In genomic region chr11:83836883-83837654, GRCh38 we compare ENCODE assay signal across 8 cellular contexts.
DNase-seq lines count a peak whose midpoint lies in the region; ATAC-seq and TF ChIP-seq lines count a peak whose summit lies in the region.

No MANE protein-coding gene starts in this region.

- H3K9me3 ChIP-seq in prostate gland, result no peaks in the 10 kb centered on the region

- H3K27me3 ChIP-seq in prostate gland (replicated peaks; ENCODE audit: insufficient read depth), result no peaks in the 10 kb centered on the region

- intact Hi-C loops in prostate gland (cut with DNase I), result loop anchor here (5.0 kb wide), 1 partner anchor 685 kb away; no protein-coding TSS in a partner anchor

- no peaks in the 10 kb centered on the region for H3K4me1 ChIP-seq in prostate gland (replicated peaks)

- ATAC-seq in GM18511 (IDR thresholded peaks at IDR 0.05; ENCODE audit: unreplicated experiment) (peak; percentile 79), HG02840 (IDR thresholded peaks at IDR 0.05; ENCODE audit: low FRiP score, unreplicated experiment) (peak; percentile 67)

- TF ChIP-seq CTCF in C4-2B (conservative IDR thresholded peaks at IDR 0.05) (peak; percentile 94), WI38 (IDR thresholded peaks at IDR 0.05; ENCODE audit: low read depth, low read length) (peak; percentile 85), prostate gland (IDR thresholded peaks at IDR 0.05) (peak in 3 of 4 experiments; percentile 46 to 51 (median 47))

- H3K36me3 ChIP-seq in prostate gland, result no peaks in the 10 kb centered on the region

- TF ChIP-seq POLR2A in prostate gland (IDR thresholded peaks at IDR 0.05), result no peak

- WGBS in prostate gland, result 57% methylated on average over 10 of the region's 10 CpGs

- H3K27ac ChIP-seq in C4-2B, result no peak overlapping the region
- H3K27ac ChIP-seq in prostate gland, result no peak overlapping the region

- DNase-seq in NCI-H1436 (lab: John Stamatoyannopoulos, UW) (peak; percentile 64), glomerular visceral epithelial cell (ENCODE audit: extremely low spot score) (peak; percentile 25), prostate gland (ENCODE audit: low spot score) (peak; percentile 8), mesenteric fat pad (ENCODE audit: low spot score) (no peak)

- H3K4me3 ChIP-seq in WI38 (ENCODE audit: low read depth, low read length) (no peak overlapping the region), prostate gland (no peak overlapping the region)
